In the genomic region with DNA sequence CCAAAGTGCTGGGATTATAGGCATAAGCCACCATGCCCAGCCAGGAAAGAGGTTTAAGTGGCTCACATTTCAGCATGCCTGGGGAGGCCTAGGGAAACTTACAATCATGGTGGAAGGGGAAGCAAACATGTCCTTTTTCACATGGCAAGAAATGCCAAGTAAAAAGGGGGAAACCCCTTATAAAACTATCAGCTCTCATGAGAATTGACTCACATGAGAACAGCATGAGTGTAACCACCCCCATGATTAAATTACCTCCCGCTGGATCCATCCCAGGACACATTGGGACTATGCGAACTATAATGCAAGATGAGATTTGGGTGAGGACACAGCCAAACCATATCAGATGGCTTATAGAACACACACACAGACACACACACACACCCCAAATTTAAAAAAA, we compare ENCODE assay signal across 19 cellular contexts. TPM values are rescaled to one million over a fixed set of nuclear protein-coding genes. Genes with fewer than 3 reads are reported as not detected.
A peak's percentile ranks its signal among the peaks of the same experiment; 100 is the strongest.
DNase-seq lines count a peak whose midpoint lies in the region; ATAC-seq and TF ChIP-seq lines count a peak whose summit lies in the region.
"Had no signal": no experiment of that assay in that cellular context is flagged by ENCODE, and none has a peak within 500 bp of the region (broad histone marks: within the 10 kb centered on the region; RNA-seq: fewer than 3 reads in every experiment).

No MANE protein-coding gene starts in this region.

- H3K4me1 ChIP-seq in ACC112 (ENCODE audit: control insufficient read depth, insufficient read depth, low read length, unreplicated experiment), result peaks cover 3% of the 10 kb centered on the region
- H3K4me1 ChIP-seq in endodermal cell (ENCODE audit: control insufficient read depth, insufficient read depth, low read length), result no peaks in the 10 kb centered on the region
- H3K4me1 ChIP-seq in vagina, result no peaks in the 10 kb centered on the region
- H3K4me1 ChIP-seq: A549, BE2C, BLaER1, Caco-2 had no signal

- H3K9me3 Mint-ChIP-seq in activated B cell treated with CpG ODN at 0.5 μM for 24 hours (peaks cover 4% of the 10 kb centered on the region), endodermal cell (peaks cover 10% of the 10 kb centered on the region)

- H3K9me3 ChIP-seq in endodermal cell (ENCODE audit: control insufficient read depth, low read length) (no peaks in the 10 kb centered on the region), vagina (no peaks in the 10 kb centered on the region)
- H3K9me3 ChIP-seq: BE2C, BLaER1 had no signal

- 71 to 80% methylated on average over 1 to 2 of the region's 2 CpGs for WGBS in endodermal cell (ENCODE audit: insufficient coverage in 1 of 2, insufficient read length in 1 of 2), 2 experiments

- DNase-seq in activated B cell treated with CpG ODN at 0.5 μM for 24 hours (no peak), fibroblast of mammary gland (ENCODE audit: low read depth) (peak; percentile 18), endodermal cell (no peak), vagina (ENCODE audit: extremely low spot score in 2 of 2) (no peak)
- DNase-seq in stimulated activated CD4-positive, alpha-beta T cell treated with anti-CD3 and anti-CD28 coated beads, Interleukin-4, amount 100 ng/mL, for 4 hours, result no peak
- DNase-seq: ACHN; BE2C; C1 segment of cervical spinal cord; Caco-2; Calu3; CD4-positive, alpha-beta memory T cell; CD4-positive, CD25-positive, alpha-beta regulatory T cell; DMS79 treated with DMSO at 0.1 percent for 48 hours; GF-D8 had no signal

- H3K4me3 Mint-ChIP-seq in activated B cell treated with CpG ODN at 0.5 μM for 24 hours, result no peak overlapping the region
- H3K4me3 Mint-ChIP-seq in endodermal cell, result no peak overlapping the region
- H3K4me3 Mint-ChIP-seq: CD14-positive monocyte; CD4-positive, alpha-beta memory T cell; CD4-positive, CD25-positive, alpha-beta regulatory T cell had no signal

- H3K9ac ChIP-seq in endodermal cell (ENCODE audit: extremely low read depth, low read length, poor library complexity, severe bottlenecking), result no peak overlapping the region
- H3K9ac ChIP-seq: BLaER1 had no signal

- H3K27ac Mint-ChIP-seq in activated B cell treated with CpG ODN at 0.5 μM for 24 hours, result no peak overlapping the region
- H3K27ac Mint-ChIP-seq in endodermal cell, result no peak overlapping the region
- H3K27ac Mint-ChIP-seq: CD14-positive monocyte; CD4-positive, alpha-beta memory T cell; CD4-positive, CD25-positive, alpha-beta regulatory T cell had no signal

- H3K27me3 Mint-ChIP-seq in activated B cell treated with CpG ODN at 0.5 μM for 24 hours (no peaks in the 10 kb centered on the region), endodermal cell (ENCODE audit: insufficient read depth) (peaks cover 7% of the 10 kb centered on the region)

- POLR2A ChIA-PET in activated B cell treated with CpG ODN at 0.5 μM for 24 hours (lab: Charles Lee), result no interaction called here

- H3K4me3 ChIP-seq in ACC112 (ENCODE audit: low read depth, low read length), result no peak overlapping the region
- no peak overlapping the region for H3K4me3 ChIP-seq in fibroblast of mammary gland (ENCODE audit: control insufficient read depth, low read depth, low read length)
- H3K4me3 ChIP-seq in endodermal cell (ENCODE audit: low read length), result no peak overlapping the region
- no peak overlapping the region for H3K4me3 ChIP-seq in vagina
- H3K4me3 ChIP-seq: A549, BLaER1 had no signal

- no peaks in the 10 kb centered on the region; the same call in 1 of the 2 replicates for H3K36me3 ChIP-seq in ACC112 (ENCODE audit: insufficient read depth, low read length)
- H3K36me3 ChIP-seq in endodermal cell (ENCODE audit: control insufficient read depth, insufficient read depth, low read length), result peaks cover 11% of the 10 kb centered on the region
- no peaks in the 10 kb centered on the region for H3K36me3 ChIP-seq in vagina

- H2AFZ ChIP-seq in ACC112 (ENCODE audit: low read length, unreplicated experiment), result no peak overlapping the region

- TF ChIP-seq POLR2A in vagina (IDR thresholded peaks at IDR 0.05), result no peak

- ATAC-seq in activated B cell treated with CpG ODN at 0.5 μM for 24 hours (ENCODE audit: low read depth), result peak; percentile 18
- ATAC-seq: A549 had no signal

- H3K27ac ChIP-seq in ACC112 (ENCODE audit: low read depth, low read length), result peak overlapping the region; percentile 37; the same call in 1 of the 2 replicates
- no peak overlapping the region for H3K27ac ChIP-seq in endodermal cell (ENCODE audit: low read depth, low read length)
- no peak overlapping the region for H3K27ac ChIP-seq in vagina
- H3K27ac ChIP-seq: 22Rv1, A549, BLaER1 had no signal

- intact Hi-C loops in activated B cell treated with CpG ODN at 0.5 μM for 24 hours (cut with micrococcal nuclease) (no loop called here), vagina (cut with DNase I) (no loop called here)

- H3K4me1 Mint-ChIP-seq in activated B cell treated with CpG ODN at 0.5 μM for 24 hours, result peaks cover 12% of the 10 kb centered on the region
- H3K4me1 Mint-ChIP-seq in endodermal cell, result no peaks in the 10 kb centered on the region
- H3K4me1 Mint-ChIP-seq: CD14-positive monocyte; CD4-positive, alpha-beta memory T cell; CD4-positive, CD25-positive, alpha-beta regulatory T cell had no signal

- CTCF ChIA-PET in activated B cell treated with CpG ODN at 0.5 μM for 24 hours (lab: Charles Lee), result no interaction called here

- H3K79me2 ChIP-seq in ACC112 (ENCODE audit: control insufficient read depth, insufficient read depth, low read length, unreplicated experiment), result no peaks in the 10 kb centered on the region

- H3K27me3 ChIP-seq in ACC112 (ENCODE audit: insufficient read depth, low read length), result peaks cover 4% of the 10 kb centered on the region; the same call in 1 of the 2 replicates
- H3K27me3 ChIP-seq in endodermal cell (ENCODE audit: control insufficient read depth, insufficient read depth, low read length, poor library complexity, severe bottlenecking), result peaks cover 8% of the 10 kb centered on the region
- no peaks in the 10 kb centered on the region for H3K27me3 ChIP-seq in vagina
- H3K27me3 ChIP-seq: BE2C, BLaER1 had no signal

- H3K36me3 Mint-ChIP-seq in activated B cell treated with CpG ODN at 0.5 μM for 24 hours (ENCODE audit: low read depth) (peaks cover 13% of the 10 kb centered on the region), endodermal cell (ENCODE audit: low read depth) (peaks cover 5% of the 10 kb centered on the region)

- no peak for TF ChIP-seq CTCF in activated B cell treated with CpG ODN at 0.5 μM for 24 hours (IDR thresholded peaks at IDR 0.05)
- no peak for TF ChIP-seq CTCF in fibroblast of mammary gland (conservative IDR thresholded peaks at IDR 0.05; ENCODE audit: control insufficient read depth, insufficient read depth, low read depth, low read length)
- no peak for TF ChIP-seq CTCF in endodermal cell (conservative IDR thresholded peaks at IDR 0.05)
- no peak for TF ChIP-seq CTCF in vagina (IDR thresholded peaks at IDR 0.05)

RNA-seq across cellular contexts. Expression of a gene that starts 8.8 kb away (rescaled TPM):
- total RNA-seq in activated B cell treated with CpG ODN at 0.5 μM for 24 hours (30.4 and 30.8 TPM in 2 replicates), endodermal cell (10 to 100 TPM; 34.4 to 39.4 TPM), vagina (19.6 TPM)
- polyA plus RNA-seq in endodermal cell (2013, experiment 1 of 2), result 31.4 TPM
- 26.8 TPM for polyA plus RNA-seq in endodermal cell (2013, experiment 2 of 2)

RNA-seq across cellular contexts. Expression of a gene that starts 22.2 kb away (rescaled TPM):
- total RNA-seq in activated B cell treated with CpG ODN at 0.5 μM for 24 hours (44.4 and 45.0 TPM in 2 replicates), endodermal cell (10 to 100 TPM; 68.1 to 79.7 TPM), vagina (84.0 TPM)
- polyA plus RNA-seq in endodermal cell (2013, experiment 1 of 2), result 62.2 TPM
- 57.5 TPM for polyA plus RNA-seq in endodermal cell (2013, experiment 2 of 2)

RNA-seq across cellular contexts. Expression of a gene that starts 31.2 kb away (rescaled TPM):
- 30.8 and 32.4 TPM in 2 replicates for total RNA-seq in activated B cell treated with CpG ODN at 0.5 μM for 24 hours
- 10 to 100 TPM; 15.7 to 18.0 TPM for total RNA-seq in endodermal cell
- polyA plus RNA-seq in endodermal cell (2013, experiment 1 of 2), result 26.7 TPM
- polyA plus RNA-seq in endodermal cell (2013, experiment 2 of 2), result 25.8 TPM
- 61.4 TPM for total RNA-seq in vagina

RNA-seq across cellular contexts. Expression of a gene that starts 46.9 kb away (rescaled TPM):
- total RNA-seq in activated B cell treated with CpG ODN at 0.5 μM for 24 hours (10.7 and 13.2 TPM in 2 replicates), endodermal cell (1 to 10 TPM; 7.8 to 8.2 TPM), vagina (7.4 TPM)
- polyA plus RNA-seq in endodermal cell (2013, experiment 1 of 2), result 10.1 TPM
- polyA plus RNA-seq in endodermal cell (2013, experiment 2 of 2), result 8.5 TPM
